In the genomic region with DNA sequence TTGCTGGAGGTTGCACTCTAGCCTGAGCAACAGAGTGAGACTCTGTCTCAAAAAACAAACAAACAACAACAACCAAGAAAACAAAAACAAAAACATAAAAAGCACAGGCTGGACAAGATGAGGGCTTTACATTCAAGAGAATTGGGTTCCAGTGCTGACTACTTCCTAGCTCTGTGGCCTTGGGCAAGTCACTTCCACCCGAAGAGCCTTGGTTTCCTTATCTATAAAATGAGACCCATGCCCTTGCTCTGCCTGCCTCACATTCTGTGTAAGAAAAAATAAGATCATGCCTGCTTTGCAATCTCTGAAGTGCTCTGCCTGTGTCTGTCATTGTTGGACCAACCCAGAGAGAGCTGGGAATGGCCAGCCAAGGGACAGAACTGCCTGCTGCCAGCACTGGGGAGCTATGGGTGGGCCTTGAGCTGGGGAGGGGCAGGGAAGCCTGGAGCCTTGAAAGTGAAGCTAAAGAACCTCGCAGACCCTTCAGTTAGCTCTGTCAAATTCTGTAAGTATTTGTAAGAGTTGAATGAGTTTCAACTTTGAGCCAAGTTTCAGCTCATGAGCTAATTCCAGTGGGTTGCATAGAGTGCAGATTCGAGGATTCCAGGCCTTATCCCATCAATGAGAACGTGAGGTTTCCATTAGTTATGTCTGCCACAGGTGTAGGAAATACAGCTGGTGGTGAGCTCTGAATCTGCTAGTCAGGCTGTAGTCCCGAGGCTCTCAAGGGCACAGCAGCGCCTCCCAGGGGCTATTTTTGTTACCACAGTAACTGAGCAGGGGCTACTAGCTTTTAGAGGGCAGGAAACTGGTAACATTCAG, we compare ENCODE assay signal across 8 cellular contexts.
DNase-seq lines count a peak whose midpoint lies in the region; ATAC-seq and TF ChIP-seq lines count a peak whose summit lies in the region.

No MANE protein-coding gene starts in this region.

- no peak overlapping the region for H3K27ac Mint-ChIP-seq in natural killer cell
- no peak overlapping the region for H3K27ac Mint-ChIP-seq in natural killer cell treated with Interleukin-12 subunit alpha and Interleukin-12 subunit beta and Interleukin-15 and Interleukin-18, amount 100 ng/mL, for 72 hours

- H3K4me3 Mint-ChIP-seq in natural killer cell: no peak overlapping the region
- no peak overlapping the region for H3K4me3 Mint-ChIP-seq in natural killer cell treated with Interleukin-12 subunit alpha and Interleukin-12 subunit beta and Interleukin-15 and Interleukin-18, amount 100 ng/mL, for 72 hours

- no peak overlapping the region for H3K4me3 ChIP-seq in foreskin fibroblast (ENCODE audit: low read depth in 1 of 2, low read length in 2 of 2)

- peaks cover 25 to 32% of the 10 kb centered on the region in 2 donors for H3K27me3 Mint-ChIP-seq in natural killer cell (ENCODE audit: low read depth in 2 of 2)
- peaks cover 19 to 32% of the 10 kb centered on the region in 2 donors for H3K27me3 Mint-ChIP-seq in natural killer cell treated with Interleukin-12 subunit alpha and Interleukin-12 subunit beta and Interleukin-15 and Interleukin-18, amount 100 ng/mL, for 72 hours

- no peak for DNase-seq in natural killer cell
- DNase-seq in natural killer cell treated with Interleukin-12 subunit alpha and Interleukin-12 subunit beta and Interleukin-15 and Interleukin-18, amount 100 ng/mL, for 72 hours (ENCODE audit: low spot score): no peak
- DNase-seq in NCI-H146 treated with DMSO at 0.1 percent for 48 hours (lab: John Stamatoyannopoulos, UW; ENCODE audit: unreplicated experiment): peak; percentile 66
- peak; percentile 23 for DNase-seq in activated CD4-positive, alpha-beta T cell treated with anti-CD3 and anti-CD28 coated beads, Interleukin-2, amount 50 U/mL, for 1 hour
- peak in 1 of 2 donors; percentile 26 for DNase-seq in foreskin fibroblast
- DNase-seq in stimulated activated CD4-positive, alpha-beta T cell treated with anti-CD3 and anti-CD28 coated beads, Interleukin-2, amount 100 ng/mL, for 48 hours: peak; percentile 41 to 46

- intact Hi-C loops in natural killer cell (cut with micrococcal nuclease): no loop called here

- TF ChIP-seq POLR2A in GM18505 (IDR thresholded peaks at IDR 0.05; ENCODE audit: borderline replicate concordance, extremely low read depth, insufficient read depth, insufficient read length): no peak

- no peaks in the 10 kb centered on the region for H3K36me3 Mint-ChIP-seq in natural killer cell
- no peaks in the 10 kb centered on the region for H3K36me3 Mint-ChIP-seq in natural killer cell treated with Interleukin-12 subunit alpha and Interleukin-12 subunit beta and Interleukin-15 and Interleukin-18, amount 100 ng/mL, for 72 hours

- ATAC-seq in natural killer cell (peak; percentile 46 to 64 (median 52)), HG03108 (IDR thresholded peaks at IDR 0.05; ENCODE audit: unreplicated experiment) (no peak), GM18505 (IDR thresholded peaks at IDR 0.05; ENCODE audit: unreplicated experiment) (no peak)
- ATAC-seq in natural killer cell treated with Interleukin-12 subunit alpha and Interleukin-12 subunit beta and Interleukin-15 and Interleukin-18, amount 100 ng/mL, for 72 hours: no peak

- H3K4me1 Mint-ChIP-seq in natural killer cell: no peaks in the 10 kb centered on the region
- H3K4me1 Mint-ChIP-seq in natural killer cell treated with Interleukin-12 subunit alpha and Interleukin-12 subunit beta and Interleukin-15 and Interleukin-18, amount 100 ng/mL, for 72 hours (ENCODE audit: low read depth in 2 of 2): peaks cover 4 to 5% of the 10 kb centered on the region in 2 donors

- peaks cover 0 to 4% of the 10 kb centered on the region in 2 donors for H3K9me3 Mint-ChIP-seq in natural killer cell
- peaks cover 5% of the 10 kb centered on the region for H3K9me3 Mint-ChIP-seq in natural killer cell treated with Interleukin-12 subunit alpha and Interleukin-12 subunit beta and Interleukin-15 and Interleukin-18, amount 100 ng/mL, for 72 hours

- TF ChIP-seq CTCF in natural killer cell (IDR thresholded peaks at IDR 0.05) (no peak), foreskin fibroblast (IDR thresholded peaks at IDR 0.05; ENCODE audit: low read depth, low read length) (peak; percentile 23)

Comparison
In these comparisons a context has a peak if more than half of its experiments do, and no peak if none do; other contexts are left out.
1. ATAC-seq: peak in natural killer cell (3 of 3); none in natural killer cell treated with Interleukin-12 subunit alpha and Interleukin-12 subunit beta and Interleukin-15 and Interleukin-18, amount 100 ng/mL, for 72 hours (0 of 2), HG03108 (single experiment) and GM18505 (single experiment).
2. DNase-seq: peak in NCI-H146 treated with DMSO at 0.1 percent for 48 hours (single experiment), activated CD4-positive, alpha-beta T cell treated with anti-CD3 and anti-CD28 coated beads, Interleukin-2, amount 50 U/mL, for 1 hour (single experiment) and stimulated activated CD4-positive, alpha-beta T cell treated with anti-CD3 and anti-CD28 coated beads, Interleukin-2, amount 100 ng/mL, for 48 hours (2 of 2); none in natural killer cell (single experiment) and natural killer cell treated with Interleukin-12 subunit alpha and Interleukin-12 subunit beta and Interleukin-15 and Interleukin-18, amount 100 ng/mL, for 72 hours (single experiment).